8 cellular contexts compared by ENCODE assay signal in the genomic region with DNA sequence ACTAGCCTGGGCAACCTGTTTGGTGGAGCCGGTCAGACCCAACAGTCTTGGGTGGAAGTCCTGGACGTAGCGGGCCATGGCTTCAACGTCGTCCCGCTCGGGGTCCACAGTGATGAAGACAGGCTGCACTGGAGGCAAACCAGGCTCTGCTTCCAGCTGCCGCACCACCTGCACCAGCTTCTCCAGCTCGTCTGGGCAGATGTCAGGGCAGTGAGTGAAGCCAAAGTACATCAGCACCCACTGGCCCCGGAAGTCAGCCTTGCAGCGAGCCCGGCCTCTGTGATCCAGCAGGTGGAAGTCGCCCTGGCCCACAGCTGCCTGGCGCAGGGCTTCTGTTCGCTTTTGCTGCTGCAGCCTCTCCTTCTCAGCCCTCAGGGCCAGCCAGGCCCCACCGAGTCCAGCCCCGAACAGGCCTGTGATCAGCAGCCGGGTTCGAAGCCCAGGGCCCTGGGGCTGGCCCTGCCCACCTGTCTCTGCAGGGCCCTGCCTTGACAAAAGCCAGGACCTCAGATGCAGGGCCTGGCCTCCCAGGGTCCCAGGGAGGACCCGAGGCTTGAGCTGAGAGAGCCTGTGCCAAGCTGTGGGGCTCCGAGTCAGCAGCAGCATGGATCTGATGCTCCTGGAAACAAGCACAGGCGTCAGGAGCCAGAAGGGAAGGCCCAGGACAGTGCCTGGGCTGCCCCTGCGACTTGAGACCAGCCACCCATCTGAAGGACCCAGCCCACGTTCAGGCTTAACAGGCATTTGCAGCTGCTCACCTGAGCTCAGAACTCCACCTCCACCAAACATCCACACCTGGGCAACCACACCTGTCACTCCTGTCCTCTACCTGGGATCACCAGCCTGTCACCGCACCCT. TPM values are rescaled to one million over a fixed set of nuclear protein-coding genes. Genes with fewer than 3 reads are reported as not detected.
DNase-seq lines count a peak whose midpoint lies in the region; ATAC-seq and TF ChIP-seq lines count a peak whose summit lies in the region.

No MANE protein-coding gene starts in this region.

- H3K27me3 ChIP-seq in SJSA1 (replicated peaks): no peaks in the 10 kb centered on the region

- DNase-seq in DMS 273 (lab: John Stamatoyannopoulos, UW; ENCODE audit: unreplicated experiment): peak; percentile 74
- no peak for DNase-seq in DMS 273 treated with DMSO at 0.1 percent for 48 hours (lab: John Stamatoyannopoulos, UW)
- no peak for DNase-seq in SJSA1 (ENCODE audit: low read depth in 1 of 2, low spot score in 2 of 2)
- no peak for DNase-seq in fibroblast of villous mesenchyme (ENCODE audit: low read depth)
- DNase-seq in kidney tubule cell (ENCODE audit: low spot score): no peak
- no peak for DNase-seq in amygdala (lab: John Stamatoyannopoulos, UW)

- no peak for ATAC-seq in GM18498 (IDR thresholded peaks at IDR 0.05; ENCODE audit: unreplicated experiment)

- H3K27ac ChIP-seq in SJSA1 (no peak overlapping the region), skin epidermis (peak overlapping the region in 16 of 21 experiments; percentile 22 to 100 (median 98))

- peaks cover 57% of the 10 kb centered on the region for H3K36me3 ChIP-seq in SJSA1

- H3K4me3 ChIP-seq in SJSA1: peak overlapping the region; percentile 53
- peak overlapping the region; percentile 71 for H3K4me3 ChIP-seq in fibroblast of villous mesenchyme (ENCODE audit: low read depth, low read length)
- peak overlapping the region; percentile 54 to 87 (median 74) for H3K4me3 ChIP-seq in skin epidermis

- H3K9me3 ChIP-seq in SJSA1 (replicated peaks): no peaks in the 10 kb centered on the region; the same call in 1 of the 2 replicates

- H3K4me1 ChIP-seq in SJSA1 (replicated peaks): peaks cover 22% of the 10 kb centered on the region

- no peak for TF ChIP-seq CTCF in fibroblast of villous mesenchyme (IDR thresholded peaks at IDR 0.05; ENCODE audit: insufficient read depth, low read depth, low read length)

RNA-seq across cellular contexts. Expression of a gene that starts 1.4 kb away (rescaled TPM):
- 2.0 and 6.3 TPM in 2 replicates for total RNA-seq in SJSA1 (2014; rRNA removed; shearing (Covaris generic))
- 2.6 TPM in 2 replicates for total RNA-seq in fibroblast of villous mesenchyme

RNA-seq across cellular contexts. Expression of a gene that starts 5.8 kb away (rescaled TPM):
- 3.2 and 12.6 TPM in 2 replicates for total RNA-seq in SJSA1 (2014; rRNA removed; shearing (Covaris generic))
- total RNA-seq in fibroblast of villous mesenchyme: 16.0 and 21.6 TPM in 2 replicates

RNA-seq across cellular contexts. Expression of a gene that starts 16.0 kb away (rescaled TPM):
- total RNA-seq in SJSA1 (2014; rRNA removed; shearing (Covaris generic)): 106 and 113 TPM in 2 replicates
- total RNA-seq in fibroblast of villous mesenchyme: 27.2 and 35.4 TPM in 2 replicates

RNA-seq across cellular contexts. Expression of a gene that starts 16.5 kb away (rescaled TPM):
- total RNA-seq in SJSA1 (2014; rRNA removed; shearing (Covaris generic)): 34.7 and 53.5 TPM in 2 replicates
- 50.1 and 52.5 TPM in 2 replicates for total RNA-seq in fibroblast of villous mesenchyme

RNA-seq across cellular contexts. Expression of a gene that starts 21.7 kb away (rescaled TPM):
- total RNA-seq in SJSA1 (2014; rRNA removed; shearing (Covaris generic)): 0.11 and 0.66 TPM in 2 replicates
- total RNA-seq in fibroblast of villous mesenchyme: 0.32 TPM in 1 of 2 replicates, not detected in the other
